In genomic region chr16:85455534-85455933, GRCh38 we compare ENCODE assay signal across 1 cellular context.
TF ChIP-seq lines count a peak whose summit lies in the region.

No MANE protein-coding gene starts in this region.

TF ChIP-seq in H1, 55 proteins besides CTCF, POLR2A, EP300 and RAD21:
- TF ChIP-seq EGR1 (IDR thresholded peaks at IDR 0.05; ENCODE audit: borderline replicate concordance, low read depth, low read length) (no peak), TAF1 (IDR thresholded peaks at IDR 0.05; ENCODE audit: low read depth, low read length) (no peak), POU5F1 (IDR thresholded peaks at IDR 0.05; ENCODE audit: low read depth, low read length) (no peak), JUN (IDR thresholded peaks at IDR 0.05; ENCODE audit: low read depth, low read length) (no peak), TAF7 (optimal IDR thresholded peaks at IDR 0.05; ENCODE audit: borderline replicate concordance, low read depth, low read length) (no peak), CHD1 (IDR thresholded peaks at IDR 0.05; ENCODE audit: low read depth, low read length) (no peak), CEBPB (IDR thresholded peaks at IDR 0.05; ENCODE audit: low read depth, low read length) (no peak), CBX5 (IDR thresholded peaks at IDR 0.05; ENCODE audit: low read depth, low read length) (no peak), GABPA (IDR thresholded peaks at IDR 0.05; ENCODE audit: borderline replicate concordance, insufficient read depth, low read length) (no peak), SRF (IDR thresholded peaks at IDR 0.05; ENCODE audit: low read depth, low read length) (no peak), KDM1A (IDR thresholded peaks at IDR 0.05; ENCODE audit: borderline replicate concordance, low read length) (no peak), ATF3 (IDR thresholded peaks at IDR 0.05; ENCODE audit: insufficient read depth, low read depth, low read length) (no peak), HDAC6 (IDR thresholded peaks at IDR 0.05; ENCODE audit: low read depth, low read length) (no peak)
